Comparison of ENCODE assay signal across 1 cellular context in the genomic region with DNA sequence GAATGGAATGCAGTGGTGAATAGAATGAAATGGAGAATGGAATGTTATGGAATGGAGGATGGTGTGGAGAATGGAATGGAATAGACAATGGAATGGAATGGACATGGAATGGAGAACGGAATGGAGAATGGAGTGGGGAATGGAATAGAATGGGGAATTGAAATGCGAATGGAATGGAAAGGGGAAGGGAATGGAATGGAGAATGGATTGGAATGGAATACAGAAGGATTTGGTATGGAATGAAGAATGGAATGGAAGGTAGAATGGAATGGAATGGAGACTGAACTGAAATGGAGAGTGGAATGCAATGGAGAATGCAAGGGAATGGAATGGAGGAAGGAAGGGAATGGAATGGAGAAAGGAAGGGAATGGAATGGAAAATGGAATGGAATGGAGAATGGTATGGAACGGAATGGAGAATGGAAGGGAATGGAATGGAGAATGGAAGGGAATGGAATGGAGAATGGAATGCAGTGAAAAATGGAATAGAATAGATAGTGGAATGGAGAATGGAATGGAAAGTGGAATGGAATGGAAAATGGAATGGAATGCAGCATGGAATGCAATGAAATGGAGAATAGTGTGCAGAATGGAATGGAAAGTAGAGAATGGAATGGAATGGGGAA.
TF ChIP-seq lines count a peak whose summit lies in the region.

No MANE protein-coding gene starts in this region.

TF ChIP-seq in GM23338, 12 proteins besides CTCF, POLR2A, EP300 and RAD21 (continued from another document):
- TF ChIP-seq, protein P1, sequence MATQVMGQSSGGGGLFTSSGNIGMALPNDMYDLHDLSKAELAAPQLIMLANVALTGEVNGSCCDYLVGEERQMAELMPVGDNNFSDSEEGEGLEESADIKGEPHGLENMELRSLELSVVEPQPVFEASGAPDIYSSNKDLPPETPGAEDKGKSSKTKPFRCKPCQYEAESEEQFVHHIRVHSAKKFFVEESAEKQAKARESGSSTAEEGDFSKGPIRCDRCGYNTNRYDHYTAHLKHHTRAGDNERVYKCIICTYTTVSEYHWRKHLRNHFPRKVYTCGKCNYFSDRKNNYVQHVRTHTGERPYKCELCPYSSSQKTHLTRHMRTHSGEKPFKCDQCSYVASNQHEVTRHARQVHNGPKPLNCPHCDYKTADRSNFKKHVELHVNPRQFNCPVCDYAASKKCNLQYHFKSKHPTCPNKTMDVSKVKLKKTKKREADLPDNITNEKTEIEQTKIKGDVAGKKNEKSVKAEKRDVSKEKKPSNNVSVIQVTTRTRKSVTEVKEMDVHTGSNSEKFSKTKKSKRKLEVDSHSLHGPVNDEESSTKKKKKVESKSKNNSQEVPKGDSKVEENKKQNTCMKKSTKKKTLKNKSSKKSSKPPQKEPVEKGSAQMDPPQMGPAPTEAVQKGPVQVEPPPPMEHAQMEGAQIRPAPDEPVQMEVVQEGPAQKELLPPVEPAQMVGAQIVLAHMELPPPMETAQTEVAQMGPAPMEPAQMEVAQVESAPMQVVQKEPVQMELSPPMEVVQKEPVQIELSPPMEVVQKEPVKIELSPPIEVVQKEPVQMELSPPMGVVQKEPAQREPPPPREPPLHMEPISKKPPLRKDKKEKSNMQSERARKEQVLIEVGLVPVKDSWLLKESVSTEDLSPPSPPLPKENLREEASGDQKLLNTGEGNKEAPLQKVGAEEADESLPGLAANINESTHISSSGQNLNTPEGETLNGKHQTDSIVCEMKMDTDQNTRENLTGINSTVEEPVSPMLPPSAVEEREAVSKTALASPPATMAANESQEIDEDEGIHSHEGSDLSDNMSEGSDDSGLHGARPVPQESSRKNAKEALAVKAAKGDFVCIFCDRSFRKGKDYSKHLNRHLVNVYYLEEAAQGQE (IDR thresholded peaks at IDR 0.05; ENCODE audit: unreplicated experiment), result no peak
- no peak for TF ChIP-seq NANOG (IDR thresholded peaks at IDR 0.05; ENCODE audit: borderline replicate concordance)
- no peak for TF ChIP-seq EZH2 (IDR thresholded peaks at IDR 0.05; ENCODE audit: low read depth, unreplicated experiment)
- TF ChIP-seq, protein P2, sequence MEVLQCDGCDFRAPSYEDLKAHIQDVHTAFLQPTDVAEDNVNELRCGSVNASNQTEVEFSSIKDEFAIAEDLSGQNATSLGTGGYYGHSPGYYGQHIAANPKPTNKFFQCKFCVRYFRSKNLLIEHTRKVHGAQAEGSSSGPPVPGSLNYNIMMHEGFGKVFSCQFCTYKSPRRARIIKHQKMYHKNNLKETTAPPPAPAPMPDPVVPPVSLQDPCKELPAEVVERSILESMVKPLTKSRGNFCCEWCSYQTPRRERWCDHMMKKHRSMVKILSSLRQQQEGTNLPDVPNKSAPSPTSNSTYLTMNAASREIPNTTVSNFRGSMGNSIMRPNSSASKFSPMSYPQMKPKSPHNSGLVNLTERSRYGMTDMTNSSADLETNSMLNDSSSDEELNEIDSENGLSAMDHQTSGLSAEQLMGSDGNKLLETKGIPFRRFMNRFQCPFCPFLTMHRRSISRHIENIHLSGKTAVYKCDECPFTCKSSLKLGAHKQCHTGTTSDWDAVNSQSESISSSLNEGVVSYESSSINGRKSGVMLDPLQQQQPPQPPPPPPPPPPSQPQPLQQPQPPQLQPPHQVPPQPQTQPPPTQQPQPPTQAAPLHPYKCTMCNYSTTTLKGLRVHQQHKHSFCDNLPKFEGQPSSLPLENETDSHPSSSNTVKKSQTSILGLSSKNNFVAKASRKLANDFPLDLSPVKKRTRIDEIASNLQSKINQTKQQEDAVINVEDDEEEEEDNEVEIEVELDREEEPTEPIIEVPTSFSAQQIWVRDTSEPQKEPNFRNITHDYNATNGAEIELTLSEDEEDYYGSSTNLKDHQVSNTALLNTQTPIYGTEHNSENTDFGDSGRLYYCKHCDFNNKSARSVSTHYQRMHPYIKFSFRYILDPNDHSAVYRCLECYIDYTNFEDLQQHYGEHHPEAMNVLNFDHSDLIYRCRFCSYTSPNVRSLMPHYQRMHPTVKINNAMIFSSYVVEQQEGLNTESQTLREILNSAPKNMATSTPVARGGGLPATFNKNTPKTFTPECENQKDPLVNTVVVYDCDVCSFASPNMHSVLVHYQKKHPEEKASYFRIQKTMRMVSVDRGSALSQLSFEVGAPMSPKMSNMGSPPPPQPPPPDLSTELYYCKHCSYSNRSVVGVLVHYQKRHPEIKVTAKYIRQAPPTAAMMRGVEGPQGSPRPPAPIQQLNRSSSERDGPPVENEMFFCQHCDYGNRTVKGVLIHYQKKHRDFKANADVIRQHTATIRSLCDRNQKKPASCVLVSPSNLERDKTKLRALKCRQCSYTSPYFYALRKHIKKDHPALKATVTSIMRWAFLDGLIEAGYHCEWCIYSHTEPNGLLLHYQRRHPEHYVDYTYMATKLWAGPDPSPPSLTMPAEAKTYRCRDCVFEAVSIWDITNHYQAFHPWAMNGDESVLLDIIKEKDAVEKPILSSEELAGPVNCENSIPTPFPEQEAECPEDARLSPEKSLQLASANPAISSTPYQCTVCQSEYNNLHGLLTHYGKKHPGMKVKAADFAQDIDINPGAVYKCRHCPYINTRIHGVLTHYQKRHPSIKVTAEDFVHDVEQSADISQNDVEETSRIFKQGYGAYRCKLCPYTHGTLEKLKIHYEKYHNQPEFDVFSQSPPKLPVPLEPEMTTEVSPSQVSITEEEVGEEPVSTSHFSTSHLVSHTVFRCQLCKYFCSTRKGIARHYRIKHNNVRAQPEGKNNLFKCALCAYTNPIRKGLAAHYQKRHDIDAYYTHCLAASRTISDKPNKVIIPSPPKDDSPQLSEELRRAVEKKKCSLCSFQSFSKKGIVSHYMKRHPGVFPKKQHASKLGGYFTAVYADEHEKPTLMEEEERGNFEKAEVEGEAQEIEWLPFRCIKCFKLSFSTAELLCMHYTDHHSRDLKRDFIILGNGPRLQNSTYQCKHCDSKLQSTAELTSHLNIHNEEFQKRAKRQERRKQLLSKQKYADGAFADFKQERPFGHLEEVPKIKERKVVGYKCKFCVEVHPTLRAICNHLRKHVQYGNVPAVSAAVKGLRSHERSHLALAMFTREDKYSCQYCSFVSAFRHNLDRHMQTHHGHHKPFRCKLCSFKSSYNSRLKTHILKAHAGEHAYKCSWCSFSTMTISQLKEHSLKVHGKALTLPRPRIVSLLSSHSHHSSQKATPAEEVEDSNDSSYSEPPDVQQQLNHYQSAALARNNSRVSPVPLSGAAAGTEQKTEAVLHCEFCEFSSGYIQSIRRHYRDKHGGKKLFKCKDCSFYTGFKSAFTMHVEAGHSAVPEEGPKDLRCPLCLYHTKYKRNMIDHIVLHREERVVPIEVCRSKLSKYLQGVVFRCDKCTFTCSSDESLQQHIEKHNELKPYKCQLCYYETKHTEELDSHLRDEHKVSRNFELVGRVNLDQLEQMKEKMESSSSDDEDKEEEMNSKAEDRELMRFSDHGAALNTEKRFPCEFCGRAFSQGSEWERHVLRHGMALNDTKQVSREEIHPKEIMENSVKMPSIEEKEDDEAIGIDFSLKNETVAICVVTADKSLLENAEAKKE (CRISPR knock-in tag; IDR thresholded peaks at IDR 0.05), result no peak
- TF ChIP-seq ZNF331 (CRISPR knock-in tag; IDR thresholded peaks at IDR 0.05; ENCODE audit: low read depth), result no peak
- TF ChIP-seq ZNF114 (CRISPR knock-in tag; IDR thresholded peaks at IDR 0.05), result no peak
- TF ChIP-seq EZH2phosphoT487 (IDR thresholded peaks at IDR 0.05; ENCODE audit: unreplicated experiment), result no peak
- TF ChIP-seq, protein P3, sequence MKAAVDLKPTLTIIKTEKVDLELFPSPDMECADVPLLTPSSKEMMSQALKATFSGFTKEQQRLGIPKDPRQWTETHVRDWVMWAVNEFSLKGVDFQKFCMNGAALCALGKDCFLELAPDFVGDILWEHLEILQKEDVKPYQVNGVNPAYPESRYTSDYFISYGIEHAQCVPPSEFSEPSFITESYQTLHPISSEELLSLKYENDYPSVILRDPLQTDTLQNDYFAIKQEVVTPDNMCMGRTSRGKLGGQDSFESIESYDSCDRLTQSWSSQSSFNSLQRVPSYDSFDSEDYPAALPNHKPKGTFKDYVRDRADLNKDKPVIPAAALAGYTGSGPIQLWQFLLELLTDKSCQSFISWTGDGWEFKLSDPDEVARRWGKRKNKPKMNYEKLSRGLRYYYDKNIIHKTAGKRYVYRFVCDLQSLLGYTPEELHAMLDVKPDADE (IDR thresholded peaks at IDR 0.05), result no peak
